ENCODE assay signal across 12 cellular contexts in genomic region chr20:3802524-3803239, GRCh38. TPM values are rescaled to one million over a fixed set of nuclear protein-coding genes. Genes with fewer than 3 reads are reported as not detected.
A peak's percentile ranks its signal among the peaks of the same experiment; 100 is the strongest.
DNase-seq lines count a peak whose midpoint lies in the region; ATAC-seq and TF ChIP-seq lines count a peak whose summit lies in the region.
"Had no signal": no experiment of that assay in that cellular context is flagged by ENCODE, and none has a peak within 500 bp of the region (broad histone marks: within the 10 kb centered on the region; RNA-seq: fewer than 3 reads in every experiment).

No MANE protein-coding gene starts in this region.

- no peak overlapping the region for H2AFZ ChIP-seq in mammary epithelial cell (ENCODE audit: low read depth, low read length)
- H2AFZ ChIP-seq: PC-9 had no signal

- no peaks in the 10 kb centered on the region for H4K20me1 ChIP-seq in mammary epithelial cell (ENCODE audit: insufficient read depth, low read length)

- TF ChIP-seq RAD21 in liver (IDR thresholded peaks at IDR 0.05): no peak

- no peak overlapping the region for H3K9ac ChIP-seq in mammary epithelial cell (ENCODE audit: insufficient read depth, low read length)
- no peak overlapping the region for H3K9ac ChIP-seq in liver (ENCODE audit: low read depth in 1 of 2, low read length in 2 of 2)

- ATAC-seq in upper lobe of right lung: peak; percentile 5
- no peak for ATAC-seq in GM21447 (IDR thresholded peaks at IDR 0.05; ENCODE audit: unreplicated experiment)
- ATAC-seq: esophagus mucosa had no signal

- peaks cover 90% of the 10 kb centered on the region for H3K36me3 Mint-ChIP-seq in MCF 10A (ENCODE audit: insufficient read depth, unreplicated experiment)
- peaks cover 65% of the 10 kb centered on the region for H3K36me3 Mint-ChIP-seq in activated T-helper 1 cell treated with anti-CD3 and anti-CD28 coated beads, Interleukin-12 subunit alpha, Interleukin-12 subunit beta, Interleukin-2, Interleukin-4 antibody, amounts not matched to agents 30 ng/mL and 10 ng/mL and 1 ng/mL, durations not matched to agents 14 hours and 24 hours and 36 hours (ENCODE audit: low read depth)

- in situ Hi-C loops in mammary epithelial cell (cut with MboI; ENCODE audit: low sequenced_read_pairs in 2 of 2): no loop called here

- intact Hi-C loops in MCF 10A (cut with micrococcal nuclease): no loop called here
- intact Hi-C loops in mammary epithelial cell (cut with micrococcal nuclease): no loop called here
- intact Hi-C loops in activated T-helper 1 cell treated with anti-CD3 and anti-CD28 coated beads, Interleukin-12 subunit alpha, Interleukin-12 subunit beta, Interleukin-2, Interleukin-4 antibody, amounts not matched to agents 30 ng/mL and 10 ng/mL and 1 ng/mL, durations not matched to agents 14 hours and 24 hours and 36 hours (cut with micrococcal nuclease): no loop called here
- intact Hi-C loops in upper lobe of right lung (cut with DNase I): no loop called here

- no peak overlapping the region for H3K4me2 ChIP-seq in mammary epithelial cell (ENCODE audit: insufficient read depth, low read depth, low read length)
- H3K4me2 ChIP-seq: PC-9 had no signal

- peak overlapping the region; percentile 73 for H3K27ac Mint-ChIP-seq in MCF 10A (ENCODE audit: low read depth, unreplicated experiment)
- H3K27ac Mint-ChIP-seq in activated T-helper 1 cell treated with anti-CD3 and anti-CD28 coated beads, Interleukin-12 subunit alpha, Interleukin-12 subunit beta, Interleukin-2, Interleukin-4 antibody, amounts not matched to agents 30 ng/mL and 10 ng/mL and 1 ng/mL, durations not matched to agents 14 hours and 24 hours and 36 hours: peak overlapping the region; percentile 46

- H3K9me3 ChIP-seq in mammary epithelial cell (replicated peaks; ENCODE audit: insufficient read depth, low read length) (no peaks in the 10 kb centered on the region), liver (ENCODE audit: control insufficient read depth in 4 of 4, low read length in 3 of 4) (no peaks in the 10 kb centered on the region), upper lobe of right lung (no peaks in the 10 kb centered on the region)

- H3K36me3 ChIP-seq in mammary epithelial cell (ENCODE audit: insufficient read depth, low read length): peaks cover 25% of the 10 kb centered on the region
- H3K36me3 ChIP-seq in liver (ENCODE audit: control insufficient read depth in 4 of 4, insufficient read depth in 3 of 4, low read depth in 1 of 4, low read length in 3 of 4): peaks cover 0 to 10% (median 4%) of the 10 kb centered on the region in 4 donors
- peaks cover 80% of the 10 kb centered on the region for H3K36me3 ChIP-seq in upper lobe of right lung

- dilution Hi-C loops in mammary epithelial cell (cut with HindIII; ENCODE audit: low sequenced_read_pairs): no loop called here

- peaks cover 46% of the 10 kb centered on the region for H3K4me1 ChIP-seq in mammary epithelial cell (ENCODE audit: insufficient read depth, low read length)
- H3K4me1 ChIP-seq in liver (ENCODE audit: control insufficient read depth in 4 of 4, insufficient read depth in 4 of 4, low read length in 3 of 4): peaks cover 16 to 37% (median 31%) of the 10 kb centered on the region in 4 donors
- peaks cover 94% of the 10 kb centered on the region for H3K4me1 ChIP-seq in upper lobe of right lung

- H3K27me3 Mint-ChIP-seq in MCF 10A (ENCODE audit: insufficient read depth, unreplicated experiment): no peaks in the 10 kb centered on the region
- no peaks in the 10 kb centered on the region for H3K27me3 Mint-ChIP-seq in activated T-helper 1 cell treated with anti-CD3 and anti-CD28 coated beads, Interleukin-12 subunit alpha, Interleukin-12 subunit beta, Interleukin-2, Interleukin-4 antibody, amounts not matched to agents 30 ng/mL and 10 ng/mL and 1 ng/mL, durations not matched to agents 14 hours and 24 hours and 36 hours (ENCODE audit: insufficient read depth)

- H3K4me3 ChIP-seq in mammary epithelial cell (replicated peaks in 1 of 3; ENCODE audit: insufficient read depth in 1 of 3, low read depth in 2 of 3, low read length in 3 of 3) (no peak overlapping the region), liver (ENCODE audit: low read depth in 1 of 3, low read length in 3 of 3) (no peak overlapping the region), upper lobe of right lung (no peak overlapping the region)
- H3K4me3 ChIP-seq: PC-9 had no signal

- no peak overlapping the region for H3K27ac ChIP-seq in mammary epithelial cell (ENCODE audit: insufficient read depth, low read depth, low read length)
- peak overlapping the region; percentile 30 to 71 for H3K27ac ChIP-seq in liver (ENCODE audit: low read depth in 1 of 2, low read length in 2 of 2)
- H3K27ac ChIP-seq in upper lobe of right lung: peak overlapping the region; percentile 96
- H3K27ac ChIP-seq: PC-9 had no signal

- TF ChIP-seq CTCF in MCF 10A (IDR thresholded peaks at IDR 0.05; ENCODE audit: unreplicated experiment): no peak
- TF ChIP-seq CTCF in mammary epithelial cell (conservative IDR thresholded peaks at IDR 0.05 in 1 of 2, IDR thresholded peaks at IDR 0.05 in 1 of 2; ENCODE audit: extremely low read depth in 1 of 2, insufficient read depth in 1 of 2, low read depth in 1 of 2, low read length in 2 of 2): no peak
- TF ChIP-seq CTCF in liver (IDR thresholded peaks at IDR 0.05; ENCODE audit: low read depth, low read length, missing input control): no peak
- no peak for TF ChIP-seq CTCF in upper lobe of right lung (IDR thresholded peaks at IDR 0.05)

- 86% methylated on average over 10 of the region's 11 CpGs for WGBS in mammary epithelial cell (ENCODE audit: low coverage, missing lambda C conversion rate)
- WGBS in liver: 52% methylated on average over 11 of the region's 11 CpGs

- DNase-seq in MCF 10A (ENCODE audit: unreplicated experiment) (no peak), mammary epithelial cell (no peak), upper lobe of right lung (no peak), cortex of kidney (lab: John Stamatoyannopoulos, UW) (no peak), glomerular visceral epithelial cell (ENCODE audit: extremely low spot score) (no peak)
- DNase-seq in activated T-helper 1 cell treated with anti-CD3 and anti-CD28 coated beads, Interleukin-12 subunit alpha, Interleukin-12 subunit beta, Interleukin-2, Interleukin-4 antibody, amounts not matched to agents 30 ng/mL and 10 ng/mL and 1 ng/mL, durations not matched to agents 14 hours and 24 hours and 36 hours (ENCODE audit: low spot score): no peak
- DNase-seq: COR-L47, NCI-H446, PC-9 had no signal

- H3K9me3 Mint-ChIP-seq in MCF 10A (ENCODE audit: unreplicated experiment): no peaks in the 10 kb centered on the region
- H3K9me3 Mint-ChIP-seq in activated T-helper 1 cell treated with anti-CD3 and anti-CD28 coated beads, Interleukin-12 subunit alpha, Interleukin-12 subunit beta, Interleukin-2, Interleukin-4 antibody, amounts not matched to agents 30 ng/mL and 10 ng/mL and 1 ng/mL, durations not matched to agents 14 hours and 24 hours and 36 hours: no peaks in the 10 kb centered on the region

- H3K27me3 ChIP-seq in mammary epithelial cell (ENCODE audit: insufficient read depth, low read length) (no peaks in the 10 kb centered on the region), liver (ENCODE audit: control insufficient read depth in 4 of 4, insufficient read depth in 4 of 4, low read length in 3 of 4) (no peaks in the 10 kb centered on the region), upper lobe of right lung (no peaks in the 10 kb centered on the region)

- no TSS peak for BruUV-seq in MCF 10A (replicated peaks; lab: Mats Ljungman, UMichigan)
- no TSS peak for BruUV-seq in mammary epithelial cell (replicated peaks; lab: Mats Ljungman, UMichigan)

- POLR2A ChIA-PET in MCF 10A (lab: Yijun Ruan, JAX): interaction anchor here (1.7 kb wide), 1 partner anchor 10 kb away, joined by 5 read pairs; no protein-coding TSS in a partner anchor

- CTCF ChIA-PET in MCF 10A (lab: Yijun Ruan, JAX) (interaction anchor here (1.1 to 1.9 kb wide), 4 partner anchors 8 to 16 kb away, joined by 3 to 14 read pairs (median 4); partner anchors contain the start of gene AP5S1), mammary epithelial cell (lab: Charles Lee; ENCODE audit: low non-redundant PET) (no interaction called here)

- H3K4me3 Mint-ChIP-seq in MCF 10A (ENCODE audit: unreplicated experiment): no peak overlapping the region
- no peak overlapping the region for H3K4me3 Mint-ChIP-seq in activated T-helper 1 cell treated with anti-CD3 and anti-CD28 coated beads, Interleukin-12 subunit alpha, Interleukin-12 subunit beta, Interleukin-2, Interleukin-4 antibody, amounts not matched to agents 30 ng/mL and 10 ng/mL and 1 ng/mL, durations not matched to agents 14 hours and 24 hours and 36 hours

- H3K79me2 ChIP-seq in mammary epithelial cell (ENCODE audit: insufficient read depth, low read length): peaks cover 23% of the 10 kb centered on the region

- H3K4me1 Mint-ChIP-seq in MCF 10A (ENCODE audit: insufficient read depth, unreplicated experiment): peaks cover 64% of the 10 kb centered on the region
- H3K4me1 Mint-ChIP-seq in activated T-helper 1 cell treated with anti-CD3 and anti-CD28 coated beads, Interleukin-12 subunit alpha, Interleukin-12 subunit beta, Interleukin-2, Interleukin-4 antibody, amounts not matched to agents 30 ng/mL and 10 ng/mL and 1 ng/mL, durations not matched to agents 14 hours and 24 hours and 36 hours (ENCODE audit: low read depth): peaks cover 67% of the 10 kb centered on the region

RNA-seq across cellular contexts. Expression of gene CDC25B, which starts 6.6 kb away (rescaled TPM):
- total RNA-seq in MCF 10A (2022) (134 and 137 TPM in 2 replicates), mammary epithelial cell (10 to 100 TPM in 1 of 2 donors, 1 to 10 TPM in 1; 5.5 to 55.5 TPM), liver (10 to 100 TPM in 1 of 2 donors, 1 to 10 TPM in 1; 4.4 to 11.9 TPM), upper lobe of right lung (136 TPM)
- polyA plus RNA-seq in mammary epithelial cell (45.8 TPM), liver (10 to 100 TPM in 1 of 2 donors, 1 to 10 TPM in 1; 6.5 to 12.9 TPM)
- polyA minus RNA-seq in mammary epithelial cell: 80.2 TPM
- 71.7 and 76.2 TPM in 2 replicates for total RNA-seq in activated T-helper 1 cell treated with anti-CD3 and anti-CD28 coated beads, Interleukin-12 subunit alpha, Interleukin-12 subunit beta, Interleukin-2, Interleukin-4 antibody, amounts not matched to agents 30 ng/mL and 10 ng/mL and 1 ng/mL, durations not matched to agents 14 hours and 24 hours and 36 hours

RNA-seq across cellular contexts. Expression of gene CENPB, which starts 16.1 kb away (rescaled TPM):
- 51.5 and 54.8 TPM in 2 replicates for total RNA-seq in MCF 10A (2022)
- total RNA-seq in mammary epithelial cell: 10 to 100 TPM; 56.8 to 72.2 TPM
- 33.5 TPM for polyA plus RNA-seq in mammary epithelial cell
- 47.9 TPM for polyA minus RNA-seq in mammary epithelial cell
- total RNA-seq in activated T-helper 1 cell treated with anti-CD3 and anti-CD28 coated beads, Interleukin-12 subunit alpha, Interleukin-12 subunit beta, Interleukin-2, Interleukin-4 antibody, amounts not matched to agents 30 ng/mL and 10 ng/mL and 1 ng/mL, durations not matched to agents 14 hours and 24 hours and 36 hours: 72.3 and 80.2 TPM in 2 replicates
- 10 to 100 TPM; 20.3 to 30.5 TPM for total RNA-seq in liver
- 10 to 100 TPM in 1 of 2 donors, 1 to 10 TPM in 1; 4.5 to 32.4 TPM for polyA plus RNA-seq in liver
- 94.6 TPM for total RNA-seq in upper lobe of right lung

RNA-seq across cellular contexts. Expression of gene AP5S1, which starts 17.7 kb away (rescaled TPM):
- 15.8 and 19.2 TPM in 2 replicates for total RNA-seq in MCF 10A (2022)
- total RNA-seq in mammary epithelial cell: 10 to 100 TPM; 14.9 to 15.5 TPM
- 11.5 TPM for polyA plus RNA-seq in mammary epithelial cell
- 22.3 TPM for polyA minus RNA-seq in mammary epithelial cell
- 14.9 and 15.0 TPM in 2 replicates for total RNA-seq in activated T-helper 1 cell treated with anti-CD3 and anti-CD28 coated beads, Interleukin-12 subunit alpha, Interleukin-12 subunit beta, Interleukin-2, Interleukin-4 antibody, amounts not matched to agents 30 ng/mL and 10 ng/mL and 1 ng/mL, durations not matched to agents 14 hours and 24 hours and 36 hours
- 10 to 100 TPM in 1 of 2 donors, 1 to 10 TPM in 1; 9.2 to 14.5 TPM for total RNA-seq in liver
- polyA plus RNA-seq in liver: 10 to 100 TPM in 1 of 2 donors, 1 to 10 TPM in 1; 9.1 to 13.1 TPM
- total RNA-seq in upper lobe of right lung: 13.1 TPM

RNA-seq across cellular contexts. Expression of gene SPEF1, which starts 21.4 kb away (rescaled TPM):
- 0.32 TPM in 1 of 2 replicates, not detected in the other for total RNA-seq in MCF 10A (2022)
- total RNA-seq in mammary epithelial cell: under 1 TPM; 0.17 to 0.26 TPM
- polyA plus RNA-seq in mammary epithelial cell: 0.08 TPM
- not detected for polyA minus RNA-seq in mammary epithelial cell
- 0.12 TPM in 1 of 2 replicates, not detected in the other for total RNA-seq in activated T-helper 1 cell treated with anti-CD3 and anti-CD28 coated beads, Interleukin-12 subunit alpha, Interleukin-12 subunit beta, Interleukin-2, Interleukin-4 antibody, amounts not matched to agents 30 ng/mL and 10 ng/mL and 1 ng/mL, durations not matched to agents 14 hours and 24 hours and 36 hours
- not detected for total RNA-seq in liver
- polyA plus RNA-seq in liver: not detected
- 0.46 TPM for total RNA-seq in upper lobe of right lung
- total RNA-seq: esophagus mucosa had no signal

RNA-seq across cellular contexts. Expression of gene ADISSP, which starts 35.1 kb away (rescaled TPM):
- total RNA-seq in MCF 10A (2022) (37.8 and 58.8 TPM in 2 replicates), mammary epithelial cell (10 to 100 TPM; 14.0 to 59.9 TPM), liver (10 to 100 TPM in 1 of 2 donors, 1 to 10 TPM in 1; 3.8 to 27.3 TPM), upper lobe of right lung (23.3 TPM)
- polyA plus RNA-seq in mammary epithelial cell (63.4 TPM), liver (10 to 100 TPM in 1 of 2 donors, 1 to 10 TPM in 1; 9.9 to 10.8 TPM)
- polyA minus RNA-seq in mammary epithelial cell: 43.5 TPM
- total RNA-seq in activated T-helper 1 cell treated with anti-CD3 and anti-CD28 coated beads, Interleukin-12 subunit alpha, Interleukin-12 subunit beta, Interleukin-2, Interleukin-4 antibody, amounts not matched to agents 30 ng/mL and 10 ng/mL and 1 ng/mL, durations not matched to agents 14 hours and 24 hours and 36 hours: 55.5 and 64.6 TPM in 2 replicates
